Comparison of ENCODE assay signal across 19 cellular contexts in genomic region chr18:60100805-60101204, GRCh38.
DNase-seq lines count a peak whose midpoint lies in the region; ATAC-seq, FAIRE-seq and TF ChIP-seq lines count a peak whose summit lies in the region.
"Had no signal": no experiment of that assay in that cellular context is flagged by ENCODE, and none has a peak within 500 bp of the region (broad histone marks: within the 10 kb centered on the region; RNA-seq: fewer than 3 reads in every experiment).

No MANE protein-coding gene starts in this region.

- intact Hi-C loops in K562 (cut with micrococcal nuclease) (no loop called here), psoas muscle (cut with DNase I) (no loop called here), gastrocnemius medialis (cut with DNase I; ENCODE audit: low total_unique reads) (no loop called here), colonic mucosa (cut with DNase I) (no loop called here)

- H2AFZ ChIP-seq in GM23248 (no peak overlapping the region), K562 (ENCODE audit: low read depth, low read length) (no peak overlapping the region)
- H2AFZ ChIP-seq: PC-9 had no signal

- peak; percentile 0 for DNase-seq in GM23248
- no peak for DNase-seq in K562 (ENCODE audit: extremely low read depth in 1 of 4, low spot score in 3 of 4)
- DNase-seq in fibroblast of the conjunctiva (ENCODE audit: low read depth): peak; percentile 5
- DNase-seq in psoas muscle: no peak
- DNase-seq in gastrocnemius medialis: no peak
- no peak for DNase-seq in colonic mucosa
- DNase-seq: ACHN, AML-193, DMS79 treated with DMSO at 0.1 percent for 48 hours, HCEC 1CT, NCI-H1048, NCI-H1436, NCI-H1930, PC-9, T-helper 1 cell had no signal

- 56 to 61% methylated on average over 4 of the region's 4 CpGs for WGBS in GM23248 (ENCODE audit: low coverage in 1 of 2, low lambda C conversion rate in 2 of 2, missing lambda C conversion rate in 2 of 2), 2 experiments
- 6% methylated on average over 4 of the region's 4 CpGs for WGBS in K562 (ENCODE audit: insufficient coverage, low coverage, missing lambda C conversion rate)
- 71 to 77% (median 73%) methylated on average over 4 of the region's 4 CpGs for WGBS in psoas muscle, 3 donors

- H3K9ac ChIP-seq in GM23248 (no peak overlapping the region), K562 (ENCODE audit: insufficient read depth in 1 of 2, low read depth in 2 of 2, low read length in 2 of 2) (no peak overlapping the region), colonic mucosa (ENCODE audit: low read depth in 2 of 2, low read length in 2 of 2) (no peak overlapping the region)

- H3K4me2 ChIP-seq in GM23248 (ENCODE audit: unreplicated experiment) (no peak overlapping the region), K562 (ENCODE audit: insufficient read depth, low read length) (no peak overlapping the region)
- H3K4me2 ChIP-seq: PC-9 had no signal

- POLR2A ChIA-PET in K562 (lab: Yijun Ruan, JAX): no interaction called here

- no peak for TF ChIP-seq CTCF in K562 (IDR thresholded peaks at IDR 0.05 in 2 of 3, conservative IDR thresholded peaks at IDR 0.05 in 1 of 3; ENCODE audit: insufficient read depth in 2 of 3, low read depth in 1 of 3, low read length in 3 of 3)
- no peak for TF ChIP-seq CTCF in psoas muscle (IDR thresholded peaks at IDR 0.05)
- no peak for TF ChIP-seq CTCF in gastrocnemius medialis (IDR thresholded peaks at IDR 0.05 in 4 of 5, conservative IDR thresholded peaks at IDR 0.05 in 1 of 5)
- TF ChIP-seq CTCF in colonic mucosa (IDR thresholded peaks at IDR 0.05): no peak

- H3K4me3 ChIP-seq in GM23248: no peak overlapping the region
- no peak overlapping the region for H3K4me3 ChIP-seq in K562
- H3K4me3 ChIP-seq in psoas muscle: no peak overlapping the region
- no peak overlapping the region for H3K4me3 ChIP-seq in gastrocnemius medialis
- no peak overlapping the region for H3K4me3 ChIP-seq in colonic mucosa
- H3K4me3 ChIP-seq: PC-9 had no signal

- no peak for TF ChIP-seq RAD21 in Ishikawa (IDR thresholded peaks at IDR 0.05; ENCODE audit: low read depth)
- no peak for TF ChIP-seq RAD21 in K562 (CRISPR knock-in tag; conservative IDR thresholded peaks at IDR 0.05 in 1 of 2, IDR thresholded peaks at IDR 0.05 in 1 of 2)

- H3K79me2 ChIP-seq in GM23248 (ENCODE audit: insufficient read depth) (no peaks in the 10 kb centered on the region), K562 (ENCODE audit: control insufficient read depth, insufficient read depth, low read length) (no peaks in the 10 kb centered on the region)

- CTCF ChIA-PET in K562 (lab: Yijun Ruan, JAX; ENCODE audit: low intra/inter-chr PET ratio): no interaction called here

- no peak for ATAC-seq in K562
- no peak for ATAC-seq in psoas muscle
- ATAC-seq in gastrocnemius medialis: no peak
- no peak for ATAC-seq in GM21515 (IDR thresholded peaks at IDR 0.05; ENCODE audit: unreplicated experiment)

- H3K9me1 ChIP-seq in K562 (ENCODE audit: control insufficient read depth, insufficient read depth, low read length): no peaks in the 10 kb centered on the region

- no peaks in the 10 kb centered on the region for H3K36me3 ChIP-seq in GM23248 (ENCODE audit: low read depth)
- no peaks in the 10 kb centered on the region for H3K36me3 ChIP-seq in K562 (ENCODE audit: control insufficient read depth, insufficient read depth, low read length)
- H3K36me3 ChIP-seq in psoas muscle (ENCODE audit: insufficient read depth in 1 of 2, low read depth in 1 of 2): no peaks in the 10 kb centered on the region
- H3K36me3 ChIP-seq in gastrocnemius medialis: no peaks in the 10 kb centered on the region
- no peaks in the 10 kb centered on the region for H3K36me3 ChIP-seq in colonic mucosa

- TF ChIP-seq POLR2A in K562 (conservative IDR thresholded peaks at IDR 0.05): no peak
- TF ChIP-seq POLR2A in gastrocnemius medialis (IDR thresholded peaks at IDR 0.05): no peak

- H3F3A ChIP-seq in GM23248 (ENCODE audit: insufficient read depth): no peaks in the 10 kb centered on the region

- H4K20me1 ChIP-seq in GM23248 (ENCODE audit: insufficient read depth): no peaks in the 10 kb centered on the region
- no peaks in the 10 kb centered on the region for H4K20me1 ChIP-seq in K562 (replicated peaks; ENCODE audit: control insufficient read depth, insufficient read depth, low read length)

- no peak for TF ChIP-seq EP300 in Ishikawa (IDR thresholded peaks at IDR 0.05; ENCODE audit: borderline replicate concordance)
- TF ChIP-seq EP300 in K562 (IDR thresholded peaks at IDR 0.05; ENCODE audit: low read length): no peak

- in situ Hi-C loops in GM23248 (cut with MboI) (no loop called here), K562 (cut with MboI) (no loop called here), gastrocnemius medialis (cut with MboI; ENCODE audit: low sequenced_read_pairs in 4 of 4) (no loop called here)

- H3K27ac ChIP-seq in GM23248: no peak overlapping the region
- no peak overlapping the region for H3K27ac ChIP-seq in K562 (ENCODE audit: extremely low read depth, low read depth, low read length)
- no peak overlapping the region for H3K27ac ChIP-seq in psoas muscle
- H3K27ac ChIP-seq in gastrocnemius medialis: no peak overlapping the region
- no peak overlapping the region for H3K27ac ChIP-seq in colonic mucosa
- H3K27ac ChIP-seq: C4-2B, PC-9 had no signal

- H3K9me3 ChIP-seq in GM23248 (ENCODE audit: low read depth) (no peaks in the 10 kb centered on the region), K562 (replicated peaks; ENCODE audit: control insufficient read depth, insufficient read depth, low read depth, low read length) (no peaks in the 10 kb centered on the region), psoas muscle (no peaks in the 10 kb centered on the region), gastrocnemius medialis (no peaks in the 10 kb centered on the region), colonic mucosa (no peaks in the 10 kb centered on the region)

- no TSS peak for BruUV-seq in K562 (replicated peaks; lab: Mats Ljungman, UMichigan)

- H3K27me3 ChIP-seq in GM23248 (replicated peaks; ENCODE audit: insufficient read depth): no peaks in the 10 kb centered on the region
- no peaks in the 10 kb centered on the region for H3K27me3 ChIP-seq in K562 (ENCODE audit: control insufficient read depth in 2 of 2, insufficient read depth in 2 of 2, low read length in 2 of 2)
- no peaks in the 10 kb centered on the region for H3K27me3 ChIP-seq in psoas muscle (ENCODE audit: insufficient read depth in 3 of 3, low read length in 2 of 3)
- H3K27me3 ChIP-seq in gastrocnemius medialis: no peaks in the 10 kb centered on the region
- H3K27me3 ChIP-seq in colonic mucosa: no peaks in the 10 kb centered on the region

- no peaks in the 10 kb centered on the region for H3K9me2 ChIP-seq in GM23248 (ENCODE audit: insufficient read depth)

- no peak for FAIRE-seq in K562 (lab: Jason Lieb, UNC)
- FAIRE-seq: HTR-8/SVneo had no signal

- H3K4me1 ChIP-seq in GM23248 (ENCODE audit: insufficient read depth): no peaks in the 10 kb centered on the region
- H3K4me1 ChIP-seq in K562 (replicated peaks in 1 of 2; ENCODE audit: control insufficient read depth in 2 of 2, insufficient read depth in 2 of 2, low read length in 2 of 2): no peaks in the 10 kb centered on the region
- H3K4me1 ChIP-seq in psoas muscle: no peaks in the 10 kb centered on the region
- H3K4me1 ChIP-seq in gastrocnemius medialis: no peaks in the 10 kb centered on the region
- H3K4me1 ChIP-seq in colonic mucosa: no peaks in the 10 kb centered on the region

TF ChIP-seq in Ishikawa, 13 proteins besides CTCF, POLR2A, EP300 and RAD21 (continues in another document):
- TF ChIP-seq CEBPB (IDR thresholded peaks at IDR 0.05): peak; percentile 63; the same call in 1 of the 2 replicates

TF ChIP-seq in K562, 482 proteins besides CTCF, POLR2A, EP300 and RAD21:
- TF ChIP-seq CSDE1 (IDR thresholded peaks at IDR 0.05) (no peak), CEBPB (tag; IDR thresholded peaks at IDR 0.05) (0 out of 2 replicates have a peak, but pooled peaks have one; percentile 7)

Comparison
In these comparisons a context has a peak if more than half of its experiments do, and no peak if none do; other contexts are left out.
1. DNase-seq: peak in GM23248 (single experiment) and fibroblast of the conjunctiva (single experiment); none in K562 (0 of 4), psoas muscle (0 of 2), gastrocnemius medialis (0 of 2) and colonic mucosa (single experiment).